Comparison of ENCODE assay signal across 15 cellular contexts in genomic region chr11:66881927-66882452, GRCh38. TPM values are rescaled to one million over a fixed set of nuclear protein-coding genes. Genes with fewer than 3 reads are reported as not detected.
A peak's percentile ranks its signal among the peaks of the same experiment; 100 is the strongest.
DNase-seq lines count a peak whose midpoint lies in the region; ATAC-seq, FAIRE-seq and TF ChIP-seq lines count a peak whose summit lies in the region.
"Had no signal": no experiment of that assay in that cellular context is flagged by ENCODE, and none has a peak within 500 bp of the region (broad histone marks: within the 10 kb centered on the region; RNA-seq: fewer than 3 reads in every experiment).

No MANE protein-coding gene starts in this region.

- POLR2A ChIA-PET in HepG2 (lab: Yijun Ruan, JAX): interaction anchor here (3.6 kb wide), 1 partner anchor 21 kb away, joined by 12 read pairs; no protein-coding TSS in a partner anchor

- no peaks in the 10 kb centered on the region for H3K9me3 Mint-ChIP-seq in type B pancreatic cell

- H3K27me3 ChIP-seq in HepG2 (ENCODE audit: control insufficient read depth in 1 of 2, insufficient read depth in 2 of 2, low read length in 2 of 2) (no peaks in the 10 kb centered on the region), right lobe of liver (no peaks in the 10 kb centered on the region), adrenal gland (no peaks in the 10 kb centered on the region)
- H3K27me3 ChIP-seq: MG63, pancreas, Peyer's patch had no signal

- in situ Hi-C loops in HepG2 (cut with HindIII; ENCODE audit: extremely low pct_ligation_motif_present, low pct_unique_long_range_greater_than_20kb): no loop called here

- H3K9ac ChIP-seq in HepG2 (ENCODE audit: insufficient read depth, low read depth, low read length): no peak overlapping the region

- H3K4me1 Mint-ChIP-seq in type B pancreatic cell (ENCODE audit: unreplicated experiment): peaks cover 36% of the 10 kb centered on the region

- ATAC-seq in HepG2: no peak
- ATAC-seq in right lobe of liver: no peak
- ATAC-seq in HG03442 (IDR thresholded peaks at IDR 0.05; ENCODE audit: unreplicated experiment): no peak

- DNase-seq in HepG2 (ENCODE audit: low spot score) (no peak), right lobe of liver (no peak), adrenal gland (peak in 5 of 7 donors; percentile 47 to 72 (median 67)), midbrain (lab: John Stamatoyannopoulos, UW) (peak; percentile 20), type B pancreatic cell (ENCODE audit: extremely low spot score, unreplicated experiment) (no peak), HCEC 1CT (no peak), GOT3 (lab: John Stamatoyannopoulos, UW) (no peak)
- DNase-seq: activated CD4-positive, alpha-beta T cell treated with anti-CD3 and anti-CD28 coated beads for 1 hour; activated T-cell treated with anti-CD3 and anti-CD28 coated beads for 4 hours; dermis blood vessel endothelial cell; mammary epithelial cell; MG63; Peyer's patch had no signal

- no peak overlapping the region for H2AFZ ChIP-seq in HepG2 (ENCODE audit: low read length)

- peaks cover 28% of the 10 kb centered on the region for H3K79me2 ChIP-seq in HepG2 (ENCODE audit: insufficient read depth, low read length)

- no peaks in the 10 kb centered on the region for H3K27me3 Mint-ChIP-seq in type B pancreatic cell

- no peaks in the 10 kb centered on the region for H3K9me3 ChIP-seq in HepG2 (ENCODE audit: low read length)
- no peaks in the 10 kb centered on the region for H3K9me3 ChIP-seq in right lobe of liver
- no peaks in the 10 kb centered on the region for H3K9me3 ChIP-seq in adrenal gland (replicated peaks in 1 of 3)
- H3K9me3 ChIP-seq: MG63, pancreas, Peyer's patch had no signal

- 95% methylated on average over 7 of the region's 9 CpGs for WGBS in HepG2 (ENCODE audit: low lambda C conversion rate)
- 76% methylated on average over 5 of the region's 9 CpGs for WGBS in right lobe of liver (ENCODE audit: insufficient coverage, low coverage, low lambda C conversion rate, missing lambda C conversion rate)
- WGBS in adrenal gland, 4 donors: 62 to 79% (median 76%) methylated on average over 9 of the region's 9 CpGs

- no peak for FAIRE-seq in HepG2 (lab: Jason Lieb, UNC)
- FAIRE-seq: pancreas had no signal

- H3K4me3 ChIP-seq in HepG2 (replicated peaks in 1 of 3; ENCODE audit: insufficient read depth in 1 of 3, low read depth in 2 of 3, low read length in 3 of 3): no peak overlapping the region
- no peak overlapping the region for H3K4me3 ChIP-seq in right lobe of liver
- no peak overlapping the region for H3K4me3 ChIP-seq in adrenal gland
- H3K4me3 ChIP-seq: MG63 had no signal

- no peak overlapping the region for H3K4me3 Mint-ChIP-seq in type B pancreatic cell

- intact Hi-C loops in HepG2 (cut with micrococcal nuclease; ENCODE audit: unreplicated experiment) (no loop called here), right lobe of liver (cut with DNase I) (no loop called here), adrenal gland (cut with DNase I) (no loop called here)

- no peak for TF ChIP-seq RAD21 in HepG2 (CRISPR knock-in tag; IDR thresholded peaks at IDR 0.05)

- TF ChIP-seq POLR2A in HepG2 (IDR thresholded peaks at IDR 0.05; ENCODE audit: insufficient read depth in 1 of 2, low read depth in 2 of 2, low read length in 2 of 2) (no peak), right lobe of liver (IDR thresholded peaks at IDR 0.05) (no peak), adrenal gland (IDR thresholded peaks at IDR 0.05) (no peak)

- CTCF ChIA-PET in HepG2 (lab: Yijun Ruan, JAX; ENCODE audit: low intra/inter-chr PET ratio, low total read pairs): no interaction called here

- TF ChIP-seq CTCF in HepG2 (CRISPR knock-in tag; IDR thresholded peaks at IDR 0.05) (no peak), right lobe of liver (IDR thresholded peaks at IDR 0.05) (no peak), adrenal gland (IDR thresholded peaks at IDR 0.05) (no peak), type B pancreatic cell (conservative IDR thresholded peaks at IDR 0.05) (no peak)

- BruUV-seq in HepG2 (replicated peaks; lab: Mats Ljungman, UMichigan): no TSS peak

- no peaks in the 10 kb centered on the region for H3K36me3 Mint-ChIP-seq in type B pancreatic cell

- H3K27ac ChIP-seq in HepG2 (ENCODE audit: extremely low read length, insufficient read depth, low read length) (no peak overlapping the region), right lobe of liver (peak overlapping the region in 1 of 3 donors; percentile 8), adrenal gland (peak overlapping the region in 4 of 5 donors; percentile 56 to 83 (median 65))
- H3K27ac ChIP-seq: Peyer's patch had no signal

- no peak overlapping the region for H3K27ac Mint-ChIP-seq in type B pancreatic cell

- peaks cover 3 to 9% of the 10 kb centered on the region in 2 experiments; a peak in 3 of 5 replicates for H3K36me3 ChIP-seq in HepG2 (replicated peaks in 1 of 2; ENCODE audit: control insufficient read depth in 1 of 2, insufficient read depth in 2 of 2, low read length in 2 of 2)
- no peaks in the 10 kb centered on the region for H3K36me3 ChIP-seq in right lobe of liver
- no peaks in the 10 kb centered on the region for H3K36me3 ChIP-seq in adrenal gland (replicated peaks in 1 of 2)
- H3K36me3 ChIP-seq: MG63, pancreas, Peyer's patch had no signal

- no peak overlapping the region for H3K4me2 ChIP-seq in HepG2 (ENCODE audit: low read depth, low read length)

- TF ChIP-seq EP300 in HepG2 (IDR thresholded peaks at IDR 0.05; ENCODE audit: low read depth in 2 of 2, low read length in 2 of 2) (no peak), HepG2 (CRISPR knock-in tag; IDR thresholded peaks at IDR 0.05; ENCODE audit: borderline replicate concordance) (no peak)

- H4K20me1 ChIP-seq in HepG2 (ENCODE audit: insufficient read depth, low read length): peaks cover 25% of the 10 kb centered on the region; the same call in 1 of the 2 replicates

- H3K4me1 ChIP-seq in HepG2 (ENCODE audit: insufficient read depth, low read length): peaks cover 34% of the 10 kb centered on the region
- H3K4me1 ChIP-seq in right lobe of liver: peaks cover 0 to 93% (median 33%) of the 10 kb centered on the region in 4 donors
- peaks cover 16 to 46% of the 10 kb centered on the region in 2 donors for H3K4me1 ChIP-seq in adrenal gland (replicated peaks in 1 of 2)

RNA-seq across cellular contexts. Expression of gene LRFN4, which starts 25.1 kb away (rescaled TPM):
- total RNA-seq in HepG2 (2016; rRNA removed; fragmentation: Illumina TruSeq; extraction: Trizol) (4.4 and 6.8 TPM in 2 replicates), right lobe of liver (1 to 10 TPM in 3 of 6 experiments, under 1 TPM in 3; 0.48 to 4.7 (median 1.1) TPM), adrenal gland (10 to 100 TPM in 7 of 8 donors, 1 to 10 TPM in 1; 9.4 to 25.6 (median 17.0) TPM), type B pancreatic cell (ENCODE audit: low replicate concordance) (10.1 and 28.5 TPM in 2 replicates)
- 1.1 TPM in 2 replicates for total RNA-seq in HepG2 (2016; cell fraction: cytosol; rRNA removed; fragmentation: Illumina TruSeq; extraction: Trizol; ENCODE audit: low read depth)
- total RNA-seq in HepG2 (2016; cell fraction: insoluble cytoplasmic fraction; rRNA removed; fragmentation: Illumina TruSeq; extraction: Trizol): 3.5 and 6.4 TPM in 2 replicates
- 4.1 and 5.5 TPM in 2 replicates for total RNA-seq in HepG2 (2016; cell fraction: membrane; rRNA removed; fragmentation: Illumina TruSeq; extraction: Trizol)
- 2.9 and 5.5 TPM in 2 replicates for total RNA-seq in HepG2 (2016; cell fraction: nucleus; rRNA removed; fragmentation: Illumina TruSeq; extraction: Trizol)
- polyA plus RNA-seq in HepG2 (2011; rRNA removed) (1.3 and 2.4 TPM in 2 replicates), adrenal gland (10 to 100 TPM in 2 of 3 donors, under 1 TPM in 1; 0.24 to 74.3 (median 17.1) TPM)
- 1.7 and 3.3 TPM in 2 replicates for polyA plus RNA-seq in HepG2 (2011; cell fraction: cytosol; rRNA removed)
- 7.1 and 9.6 TPM in 2 replicates for polyA plus RNA-seq in HepG2 (2011; cell fraction: nucleus; rRNA removed)
- 1.2 and 2.5 TPM in 2 replicates for polyA plus RNA-seq in HepG2 (2012)
- polyA plus RNA-seq in HepG2 (2016; cell fraction: cytosol; fragmentation: Illumina TruSeq; extraction: Trizol; ENCODE audit: low read depth): 1.4 and 1.5 TPM in 2 replicates
- polyA plus RNA-seq in HepG2 (2016; cell fraction: insoluble cytoplasmic fraction; fragmentation: Illumina TruSeq; extraction: Trizol; ENCODE audit: low read depth): 3.8 and 4.4 TPM in 2 replicates
- polyA plus RNA-seq in HepG2 (2016; cell fraction: membrane; fragmentation: Illumina TruSeq; extraction: Trizol; ENCODE audit: low read depth): 3.3 and 4.1 TPM in 2 replicates
- 7.3 and 8.5 TPM in 2 replicates for polyA plus RNA-seq in HepG2 (2016; cell fraction: nucleus; fragmentation: Illumina TruSeq; extraction: Trizol; ENCODE audit: insufficient read depth, low read depth)
- polyA minus RNA-seq in HepG2 (2011; rRNA and poly(A)+ RNA removed; ENCODE audit: low replicate concordance): 3.9 and 38.9 TPM in 2 replicates
- 2.7 and 3.0 TPM in 2 replicates for polyA minus RNA-seq in HepG2 (2011; cell fraction: cytosol; rRNA and poly(A)+ RNA removed)
- 1.1 and 1.5 TPM in 2 replicates for polyA minus RNA-seq in HepG2 (2011; cell fraction: nucleus; rRNA and poly(A)+ RNA removed)

RNA-seq across cellular contexts. Expression of gene RCE1, which starts 38.7 kb away (rescaled TPM):
- total RNA-seq in HepG2 (2016; rRNA removed; fragmentation: Illumina TruSeq; extraction: Trizol): 8.0 and 22.2 TPM in 2 replicates
- 5.3 and 5.8 TPM in 2 replicates for total RNA-seq in HepG2 (2016; cell fraction: cytosol; rRNA removed; fragmentation: Illumina TruSeq; extraction: Trizol; ENCODE audit: low read depth)
- total RNA-seq in HepG2 (2016; cell fraction: insoluble cytoplasmic fraction; rRNA removed; fragmentation: Illumina TruSeq; extraction: Trizol): 8.3 and 23.5 TPM in 2 replicates
- total RNA-seq in HepG2 (2016; cell fraction: membrane; rRNA removed; fragmentation: Illumina TruSeq; extraction: Trizol): 9.8 and 10.6 TPM in 2 replicates
- total RNA-seq in HepG2 (2016; cell fraction: nucleus; rRNA removed; fragmentation: Illumina TruSeq; extraction: Trizol): 18.1 and 22.0 TPM in 2 replicates
- polyA plus RNA-seq in HepG2 (2011; rRNA removed): 22.4 and 29.3 TPM in 2 replicates
- 18.4 and 29.0 TPM in 2 replicates for polyA plus RNA-seq in HepG2 (2011; cell fraction: cytosol; rRNA removed)
- polyA plus RNA-seq in HepG2 (2011; cell fraction: nucleus; rRNA removed): 56.2 and 66.8 TPM in 2 replicates
- polyA plus RNA-seq in HepG2 (2012): 14.4 and 22.1 TPM in 2 replicates
- polyA plus RNA-seq in HepG2 (2016; cell fraction: cytosol; fragmentation: Illumina TruSeq; extraction: Trizol; ENCODE audit: low read depth): 5.7 and 6.5 TPM in 2 replicates
- 9.5 and 11.9 TPM in 2 replicates for polyA plus RNA-seq in HepG2 (2016; cell fraction: insoluble cytoplasmic fraction; fragmentation: Illumina TruSeq; extraction: Trizol; ENCODE audit: low read depth)
- 8.8 and 9.5 TPM in 2 replicates for polyA plus RNA-seq in HepG2 (2016; cell fraction: membrane; fragmentation: Illumina TruSeq; extraction: Trizol; ENCODE audit: low read depth)
- polyA plus RNA-seq in HepG2 (2016; cell fraction: nucleus; fragmentation: Illumina TruSeq; extraction: Trizol; ENCODE audit: insufficient read depth, low read depth): 41.3 and 46.5 TPM in 2 replicates
- polyA minus RNA-seq in HepG2 (2011; rRNA and poly(A)+ RNA removed; ENCODE audit: low replicate concordance): 40.2 and 41.8 TPM in 2 replicates
- polyA minus RNA-seq in HepG2 (2011; cell fraction: cytosol; rRNA and poly(A)+ RNA removed): 11.0 and 11.1 TPM in 2 replicates
- polyA minus RNA-seq in HepG2 (2011; cell fraction: nucleus; rRNA and poly(A)+ RNA removed): 16.7 and 18.8 TPM in 2 replicates
- total RNA-seq in right lobe of liver: 1 to 10 TPM; 3.1 to 7.7 (median 4.5) TPM
- 10 to 100 TPM; 12.5 to 24.8 (median 19.4) TPM for total RNA-seq in adrenal gland
- polyA plus RNA-seq in adrenal gland: 10 to 100 TPM in 2 of 3 donors, 1 to 10 TPM in 1; 5.2 to 19.5 (median 16.5) TPM
- 25.0 and 29.9 TPM in 2 replicates for total RNA-seq in type B pancreatic cell (ENCODE audit: low replicate concordance)

Comparison
In these comparisons a context has a peak if more than half of its experiments do, and no peak if none do; other contexts are left out.
1. DNase-seq: peak in adrenal gland (5 of 7) and midbrain (single experiment); none in HepG2 (single experiment), right lobe of liver (0 of 3), type B pancreatic cell (single experiment), HCEC 1CT (single experiment) and GOT3 (single experiment).